8 cellular contexts compared by ENCODE assay signal in the genomic region with DNA sequence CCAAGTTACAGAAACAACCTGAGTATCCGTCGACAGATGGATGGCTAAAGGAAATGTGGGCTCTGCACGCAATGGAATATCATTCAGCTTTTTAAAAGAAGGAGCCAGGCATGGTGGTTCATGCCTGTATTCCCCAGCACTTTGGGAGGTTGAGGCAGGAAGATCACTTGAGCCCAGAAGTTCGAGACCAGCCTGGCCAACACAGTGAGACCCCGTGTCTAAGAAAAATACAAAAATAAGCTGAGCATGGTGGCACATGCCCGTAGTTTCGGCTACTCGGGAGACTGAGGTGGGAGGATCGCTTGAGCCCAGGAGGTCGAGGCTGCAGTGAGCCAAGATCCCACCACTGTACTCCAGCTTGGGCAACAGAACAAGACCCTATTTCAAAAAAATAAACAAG.
"Had no signal": no experiment of that assay in that cellular context is flagged by ENCODE, and none has a peak within 500 bp of the region (broad histone marks: within the 10 kb centered on the region; RNA-seq: fewer than 3 reads in every experiment).

No MANE protein-coding gene starts in this region.

- H3K4me3 ChIP-seq: HAP-1 had no signal

- DNase-seq: GOT3, H7, KBM-7 had no signal

- H3K27ac ChIP-seq: HL-60 had no signal

- H3K36me3 ChIP-seq: HAP-1 had no signal

- H3K4me3 Mint-ChIP-seq: IgD-negative memory B cell had no signal

- ATAC-seq: HCT116, HepG2 had no signal

- H3K9me3 ChIP-seq: HAP-1 had no signal
